Comparison of ENCODE assay signal across 7 cellular contexts in the genomic region with DNA sequence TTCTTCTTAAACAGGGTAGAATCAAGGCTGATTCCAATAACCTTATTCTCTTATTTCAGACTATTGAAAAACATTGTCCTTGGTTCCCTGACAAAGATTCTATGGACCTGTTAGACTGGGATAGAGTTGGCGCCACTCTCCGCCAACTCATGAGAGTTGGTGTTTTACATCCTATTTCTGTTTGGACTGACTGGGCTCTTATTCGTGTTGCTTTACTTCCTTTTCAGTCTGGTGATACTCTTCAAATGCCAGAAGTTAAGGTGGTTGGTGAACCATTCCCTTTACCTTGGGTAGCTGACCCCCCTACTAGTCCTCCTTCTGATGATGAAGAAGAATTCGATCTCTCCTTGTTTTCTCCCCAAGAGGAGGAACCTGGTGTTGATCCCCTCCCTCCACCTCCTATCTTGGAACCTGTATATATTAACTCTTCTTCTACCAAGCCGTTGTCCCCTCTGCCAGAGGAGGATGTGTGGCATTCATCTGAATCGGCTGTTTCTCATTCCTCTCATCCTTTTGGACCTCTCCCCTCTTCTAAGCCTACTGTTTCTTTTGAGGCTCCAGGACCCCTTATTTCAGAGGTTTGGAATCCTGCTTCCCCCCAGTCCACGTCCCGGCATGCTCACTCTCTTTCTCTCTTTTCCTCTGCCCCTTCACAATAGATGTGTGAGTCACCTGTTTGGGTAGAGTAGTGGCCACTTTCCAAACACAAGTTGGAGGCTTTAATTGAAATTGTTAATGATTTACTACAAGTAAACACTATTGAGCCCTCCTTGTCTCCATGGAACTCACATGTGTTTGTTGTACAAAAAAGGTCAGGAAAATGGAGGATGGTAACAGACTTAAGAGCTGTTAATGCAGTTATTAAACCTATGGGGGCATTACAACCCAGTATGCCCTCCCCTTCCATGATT.
A peak's percentile ranks its signal among the peaks of the same experiment; 100 is the strongest.
DNase-seq lines count a peak whose midpoint lies in the region; ATAC-seq, FAIRE-seq and TF ChIP-seq lines count a peak whose summit lies in the region.
"Not testable (repeated sequence)": the region's sequence is repeated elsewhere in the genome, so short reads cannot be mapped to it uniquely, and the experiment has no call there.

No MANE protein-coding gene starts in this region.

- DNase-seq in COLO668 (lab: John Stamatoyannopoulos, UW; ENCODE audit: unreplicated experiment), result peak; percentile 49
- peak; percentile 74 for DNase-seq in RCC 7860 (ENCODE audit: low spot score)
- DNase-seq in central memory CD8-positive, alpha-beta T cell (ENCODE audit: low spot score in 2 of 2); left lobe of liver (ENCODE audit: low spot score): not testable (repeated sequence)
- peak; percentile 32 for DNase-seq in glomerular visceral epithelial cell (ENCODE audit: extremely low spot score)

- H3K4me3 Mint-ChIP-seq in central memory CD8-positive, alpha-beta T cell, result peak overlapping the region; percentile 18
- peak overlapping the region in 1 of 3 experiments; percentile 2 for H3K4me3 Mint-ChIP-seq in nephron

- H3K27me3 Mint-ChIP-seq in central memory CD8-positive, alpha-beta T cell; nephron (ENCODE audit: low read depth): not testable (repeated sequence)

- not testable (repeated sequence) for TF ChIP-seq CTCF in nephron (IDR thresholded peaks at IDR 0.05; ENCODE audit: unreplicated experiment in 3 of 3)

- H3K4me1 Mint-ChIP-seq in central memory CD8-positive, alpha-beta T cell; nephron: not testable (repeated sequence)

- ATAC-seq in central memory CD8-positive, alpha-beta T cell (replicated peaks; ENCODE audit: extremely low read depth, poor library complexity, severe bottlenecking), result not testable (repeated sequence)
- peak; percentile 65 for ATAC-seq in left lobe of liver

- H3K27ac ChIP-seq in HUES48 (ENCODE audit: low read depth, low read length), result peak overlapping the region; percentile 35

- not testable (repeated sequence) for H3K4me3 ChIP-seq in HUES48 (ENCODE audit: low read depth, low read length)

- not testable (repeated sequence) for H3K9ac ChIP-seq in HUES48 (ENCODE audit: low read depth, low read length)

- not testable (repeated sequence) for H3K36me3 Mint-ChIP-seq in central memory CD8-positive, alpha-beta T cell (ENCODE audit: insufficient read depth); nephron (ENCODE audit: low read depth)

- FAIRE-seq in RCC 7860 (lab: Jason Lieb, UNC), result peak; percentile 75

- H3K9me3 ChIP-seq in HUES48 (ENCODE audit: control insufficient read depth, insufficient read depth, low read length), result not testable (repeated sequence)

- not testable (repeated sequence) for H3K27ac Mint-ChIP-seq in central memory CD8-positive, alpha-beta T cell (ENCODE audit: low read depth)
- H3K27ac Mint-ChIP-seq in nephron, result peak overlapping the region; percentile 92 to 96 (median 92)

- peaks cover 30% of the 10 kb centered on the region for H3K9me3 Mint-ChIP-seq in central memory CD8-positive, alpha-beta T cell
- H3K9me3 Mint-ChIP-seq in nephron, result peaks cover 11% of the 10 kb centered on the region

- not testable (repeated sequence) for H3K27me3 ChIP-seq in HUES48 (ENCODE audit: control insufficient read depth, insufficient read depth, low read length)

- H3K4me1 ChIP-seq in HUES48 (ENCODE audit: control insufficient read depth, insufficient read depth, low read length), result not testable (repeated sequence)

- not testable (repeated sequence) for H3K36me3 ChIP-seq in HUES48 (ENCODE audit: control insufficient read depth, insufficient read depth, low read length)
